ENCODE assay signal across 8 cellular contexts in genomic region chr15:91302588-91303439, GRCh38.
DNase-seq lines count a peak whose midpoint lies in the region; ATAC-seq, FAIRE-seq and TF ChIP-seq lines count a peak whose summit lies in the region.

No MANE protein-coding gene starts in this region.

- 21 to 23% methylated on average over 11 of the region's 11 CpGs for WGBS in lung, 2 donors

- peak; percentile 31 for DNase-seq in CMK (ENCODE audit: low read depth)
- DNase-seq in GM19239 (ENCODE audit: insufficient read length, low spot score) = peak; percentile 45
- peak; percentile 52 for DNase-seq in NCI-H1092 (lab: John Stamatoyannopoulos, UW)
- peak; percentile 82 for DNase-seq in SK-MEL-5 (ENCODE audit: low read depth, low spot score)
- peak in 2 of 3 experiments; percentile 20 to 34 for DNase-seq in effector memory CD8-positive, alpha-beta T cell
- no peak for DNase-seq in lung (ENCODE audit: low spot score)

- H3K4me1 Mint-ChIP-seq in effector memory CD8-positive, alpha-beta T cell (ENCODE audit: low read depth in 2 of 2) = peaks cover 11 to 24% of the 10 kb centered on the region in 2 donors

- H3K4me3 Mint-ChIP-seq in effector memory CD8-positive, alpha-beta T cell = peak overlapping the region in 1 of 2 donors; percentile 5

- no peaks in the 10 kb centered on the region for H3K36me3 ChIP-seq in lung (ENCODE audit: control insufficient read depth in 2 of 2, insufficient read depth in 2 of 2, low read length in 2 of 2)

- peak overlapping the region in 1 of 2 donors; percentile 45 for H3K27ac Mint-ChIP-seq in effector memory CD8-positive, alpha-beta T cell

- peak; percentile 55 for ATAC-seq in effector memory CD8-positive, alpha-beta T cell (replicated peaks)
- peak; percentile 87 for ATAC-seq in lung (ENCODE audit: insufficient read depth, low FRiP score)
- no peak for ATAC-seq in GM21526 (IDR thresholded peaks at IDR 0.05; ENCODE audit: low FRiP score, unreplicated experiment)
- ATAC-seq in HG02870 (IDR thresholded peaks at IDR 0.05; ENCODE audit: unreplicated experiment) = no peak

- H3K9me3 ChIP-seq in lung (ENCODE audit: control insufficient read depth in 2 of 2, insufficient read depth in 1 of 2, low read length in 1 of 2) = no peaks in the 10 kb centered on the region

- H3K27me3 Mint-ChIP-seq in effector memory CD8-positive, alpha-beta T cell = peaks cover 61 to 69% of the 10 kb centered on the region in 2 donors

- no peaks in the 10 kb centered on the region for H3K36me3 Mint-ChIP-seq in effector memory CD8-positive, alpha-beta T cell (ENCODE audit: insufficient read depth)

- H3K9me3 Mint-ChIP-seq in effector memory CD8-positive, alpha-beta T cell = no peaks in the 10 kb centered on the region

- peak; percentile 94 for FAIRE-seq in GM19239 (lab: Jason Lieb, UNC)

- peaks cover 0 to 3% of the 10 kb centered on the region in 2 donors for H3K4me1 ChIP-seq in lung (ENCODE audit: control insufficient read depth in 2 of 2, insufficient read depth in 2 of 2, low read length in 2 of 2)

- no peaks in the 10 kb centered on the region for H3K27me3 ChIP-seq in lung (ENCODE audit: control insufficient read depth, insufficient read depth)

- in situ Hi-C loops in SK-MEL-5 (cut with HindIII; ENCODE audit: low pct_unique_long_range_greater_than_20kb, low sequenced_read_pairs) = no loop called here

- TF ChIP-seq CTCF in lung (IDR thresholded peaks at IDR 0.05; ENCODE audit: control extremely low read depth, extremely low read depth) = peak; percentile 68

- no peak overlapping the region for H3K4me3 ChIP-seq in lung

- H3K27ac ChIP-seq in lung (ENCODE audit: low read depth in 1 of 2, low read length in 1 of 2) = no peak overlapping the region

Comparison
In these comparisons a context has a peak if more than half of its experiments do, and no peak if none do; other contexts are left out.
1. ATAC-seq: peak in effector memory CD8-positive, alpha-beta T cell (single experiment) and lung (single experiment); none in GM21526 (single experiment) and HG02870 (single experiment).